ENCODE assay signal across 18 cellular contexts in the genomic region with DNA sequence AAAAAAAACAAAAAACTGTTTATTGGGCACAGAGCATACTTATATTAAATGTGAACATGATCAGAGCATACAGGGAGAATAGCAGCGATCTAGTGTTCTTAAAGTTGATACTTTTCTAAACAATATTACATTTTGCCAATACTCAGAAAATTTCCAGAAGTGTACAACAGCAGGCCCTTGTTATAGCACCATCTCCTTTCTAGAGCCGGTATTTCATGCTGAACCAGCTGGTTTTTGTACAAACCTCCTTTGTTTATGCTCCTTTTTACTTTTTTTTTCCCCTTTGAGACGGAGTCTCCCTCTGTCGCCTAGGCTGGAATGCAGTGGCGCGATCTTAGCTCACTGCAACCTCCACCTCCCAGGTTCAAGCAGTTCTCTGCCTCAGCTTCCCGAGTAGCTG.
A peak's percentile ranks its signal among the peaks of the same experiment; 100 is the strongest.
DNase-seq lines count a peak whose midpoint lies in the region; ATAC-seq and TF ChIP-seq lines count a peak whose summit lies in the region.
"Had no signal": no experiment of that assay in that cellular context is flagged by ENCODE, and none has a peak within 500 bp of the region (broad histone marks: within the 10 kb centered on the region; RNA-seq: fewer than 3 reads in every experiment).

No MANE protein-coding gene starts in this region.

- CTCF ChIA-PET in CD8-positive, alpha-beta T cell (lab: Charles Lee) = no interaction called here

- H3K4me2 ChIP-seq in BLaER1 treated with 17β-estradiol and CSF1 and Interleukin-3, amounts not matched to agents 10 nM and 100 nM = peak overlapping the region; percentile 61 to 93 (median 86); a peak in 21 of 22 replicates
- H3K4me2 ChIP-seq: PC-9 had no signal

- H3K4me3 ChIP-seq in BLaER1 treated with 17β-estradiol and CSF1 and Interleukin-3, amounts not matched to agents 10 nM and 100 nM = peak overlapping the region in 4 of 10 experiments; percentile 23 to 54 (median 38); a peak in 3 of 20 replicates
- H3K4me3 ChIP-seq in CD8-positive, alpha-beta T cell (ENCODE audit: low read depth, low read length) = no peak overlapping the region
- H3K4me3 ChIP-seq: lung, PC-9, SJSA1, vagina had no signal

- H3K27ac Mint-ChIP-seq in CD8-positive, alpha-beta T cell = peak overlapping the region; percentile 91
- H3K27ac Mint-ChIP-seq in activated naive CD8-positive, alpha-beta T cell treated with anti-CD3 and anti-CD28 coated beads, Interleukin-2, amount 50 U/mL, for 24 hours = peak overlapping the region; percentile 86
- peak overlapping the region in 8 of 10 donors; percentile 3 to 96 (median 84) for H3K27ac Mint-ChIP-seq in naive thymus-derived CD8-positive, alpha-beta T cell

- no peak for DNase-seq in CD8-positive, alpha-beta T cell
- DNase-seq in activated naive CD8-positive, alpha-beta T cell treated with anti-CD3 and anti-CD28 coated beads, Interleukin-2, amount 50 U/mL, for 24 hours = no peak
- no peak for DNase-seq in naive thymus-derived CD8-positive, alpha-beta T cell
- no peak for DNase-seq in SKM-1 (lab: John Stamatoyannopoulos, UW; ENCODE audit: unreplicated experiment)
- DNase-seq: activated CD8-positive, alpha-beta memory T cell treated with anti-CD3 and anti-CD28 coated beads, Interleukin-2, amount 50 U/mL, for 4 hours; glutamatergic neuron; NCI-H1436; PC-9; T-helper 9 cell had no signal

- intact Hi-C loops in CD8-positive, alpha-beta T cell (cut with DNase I, micrococcal nuclease) = no loop called here

- H3K27ac ChIP-seq in BLaER1 treated with 17β-estradiol and CSF1 and Interleukin-3, amounts not matched to agents 10 nM and 100 nM = peak overlapping the region; percentile 85 to 98 (median 94)
- H3K27ac ChIP-seq in CD8-positive, alpha-beta T cell (ENCODE audit: low read depth, low read length) = no peak overlapping the region
- H3K27ac ChIP-seq: parathyroid adenoma, PC-9, SJSA1, vagina had no signal

- H3K36me3 Mint-ChIP-seq in CD8-positive, alpha-beta T cell = peaks cover 93% of the 10 kb centered on the region
- peaks cover 68% of the 10 kb centered on the region for H3K36me3 Mint-ChIP-seq in activated naive CD8-positive, alpha-beta T cell treated with anti-CD3 and anti-CD28 coated beads, Interleukin-2, amount 50 U/mL, for 24 hours (ENCODE audit: low read depth)
- peaks cover 0 to 97% (median 14%) of the 10 kb centered on the region in 3 donors for H3K36me3 Mint-ChIP-seq in naive thymus-derived CD8-positive, alpha-beta T cell

- no peak for TF ChIP-seq CTCF in CD8-positive, alpha-beta T cell (IDR thresholded peaks at IDR 0.05)

- POLR2A ChIA-PET in CD8-positive, alpha-beta T cell (lab: Charles Lee) = interaction anchor here (0.7 to 0.9 kb wide), 2 partner anchors 10 to 1314 kb away, joined by 3 read pairs; no protein-coding TSS in a partner anchor
- POLR2A ChIA-PET in naive thymus-derived CD8-positive, alpha-beta T cell (lab: Charles Lee) = no interaction called here

- H4K20me1 ChIP-seq in BLaER1 treated with 17β-estradiol and CSF1 and Interleukin-3, amounts not matched to agents 10 nM and 100 nM = peaks cover 0 to 59% (median 0%) of the 10 kb centered on the region in 11 experiments; a peak in 3 of 22 replicates

- no peaks in the 10 kb centered on the region for H3K27me3 Mint-ChIP-seq in CD8-positive, alpha-beta T cell (ENCODE audit: low read depth)
- no peaks in the 10 kb centered on the region for H3K27me3 Mint-ChIP-seq in activated naive CD8-positive, alpha-beta T cell treated with anti-CD3 and anti-CD28 coated beads, Interleukin-2, amount 50 U/mL, for 24 hours
- H3K27me3 Mint-ChIP-seq in naive thymus-derived CD8-positive, alpha-beta T cell = no peaks in the 10 kb centered on the region

- peaks cover 73 to 99% (median 89%) of the 10 kb centered on the region in 11 experiments for H3K36me3 ChIP-seq in BLaER1 treated with 17β-estradiol and CSF1 and Interleukin-3, amounts not matched to agents 10 nM and 100 nM
- H3K36me3 ChIP-seq in CD8-positive, alpha-beta T cell (ENCODE audit: insufficient read depth, low read length) = peaks cover 42% of the 10 kb centered on the region

- H3K27me3 ChIP-seq in BLaER1 treated with 17β-estradiol and CSF1 and Interleukin-3, amounts not matched to agents 10 nM and 100 nM = no peaks in the 10 kb centered on the region
- no peaks in the 10 kb centered on the region for H3K27me3 ChIP-seq in CD8-positive, alpha-beta T cell (ENCODE audit: insufficient read depth, low read length)
- H3K27me3 ChIP-seq: SJSA1, vagina had no signal

- no peak overlapping the region for H3K4me3 Mint-ChIP-seq in CD8-positive, alpha-beta T cell
- H3K4me3 Mint-ChIP-seq in activated naive CD8-positive, alpha-beta T cell treated with anti-CD3 and anti-CD28 coated beads, Interleukin-2, amount 50 U/mL, for 24 hours = no peak overlapping the region
- peak overlapping the region in 4 of 10 donors; percentile 43 to 82 (median 76) for H3K4me3 Mint-ChIP-seq in naive thymus-derived CD8-positive, alpha-beta T cell

- no peaks in the 10 kb centered on the region for H3K9me3 ChIP-seq in BLaER1 treated with 17β-estradiol and CSF1 and Interleukin-3, amounts not matched to agents 10 nM and 100 nM (replicated peaks in 1 of 11)
- no peaks in the 10 kb centered on the region for H3K9me3 ChIP-seq in CD8-positive, alpha-beta T cell (ENCODE audit: low read length)
- H3K9me3 ChIP-seq: SJSA1, vagina had no signal

- H3K9me3 Mint-ChIP-seq in CD8-positive, alpha-beta T cell = no peaks in the 10 kb centered on the region
- no peaks in the 10 kb centered on the region for H3K9me3 Mint-ChIP-seq in activated naive CD8-positive, alpha-beta T cell treated with anti-CD3 and anti-CD28 coated beads, Interleukin-2, amount 50 U/mL, for 24 hours
- H3K9me3 Mint-ChIP-seq in naive thymus-derived CD8-positive, alpha-beta T cell = no peaks in the 10 kb centered on the region

- ATAC-seq in CD8-positive, alpha-beta T cell = no peak
- no peak for ATAC-seq in activated naive CD8-positive, alpha-beta T cell treated with anti-CD3 and anti-CD28 coated beads, Interleukin-2, amount 50 U/mL, for 24 hours
- ATAC-seq in naive thymus-derived CD8-positive, alpha-beta T cell = no peak
- no peak for ATAC-seq in HG03520 (IDR thresholded peaks at IDR 0.05; ENCODE audit: unreplicated experiment)
- no peak for ATAC-seq in GM19452 (IDR thresholded peaks at IDR 0.05; ENCODE audit: unreplicated experiment)
- ATAC-seq: activated CD4-positive, CD25-positive, alpha-beta regulatory T cell treated with anti-CD3 and anti-CD28 coated beads, Interleukin-2, amount 50 U/mL, for 24 hours; esophagus mucosa had no signal

- H3K4me1 Mint-ChIP-seq in CD8-positive, alpha-beta T cell (ENCODE audit: low read depth) = peaks cover 68% of the 10 kb centered on the region
- H3K4me1 Mint-ChIP-seq in activated naive CD8-positive, alpha-beta T cell treated with anti-CD3 and anti-CD28 coated beads, Interleukin-2, amount 50 U/mL, for 24 hours = peaks cover 57% of the 10 kb centered on the region
- H3K4me1 Mint-ChIP-seq in naive thymus-derived CD8-positive, alpha-beta T cell = peaks cover 57 to 74% (median 63%) of the 10 kb centered on the region in 4 donors

- H3K4me1 ChIP-seq in BLaER1 treated with 17β-estradiol and CSF1 and Interleukin-3, amounts not matched to agents 10 nM and 100 nM = peaks cover 34 to 84% (median 73%) of the 10 kb centered on the region in 10 experiments
- H3K4me1 ChIP-seq in CD8-positive, alpha-beta T cell (ENCODE audit: insufficient read depth, low read length) = peaks cover 32% of the 10 kb centered on the region

- peak overlapping the region; percentile 79 to 87 (median 83) for H3K9ac ChIP-seq in BLaER1 treated with 17β-estradiol and CSF1 and Interleukin-3, amounts not matched to agents 10 nM and 100 nM
- H3K9ac ChIP-seq: parathyroid adenoma had no signal
